In genomic region chr7:4861673-4862072, GRCh38 we compare ENCODE assay signal across 11 cellular contexts. TPM values are rescaled to one million over a fixed set of nuclear protein-coding genes. Genes with fewer than 3 reads are reported as not detected.
A peak's percentile ranks its signal among the peaks of the same experiment; 100 is the strongest.
DNase-seq lines count a peak whose midpoint lies in the region; ATAC-seq and TF ChIP-seq lines count a peak whose summit lies in the region.
"Had no signal": no experiment of that assay in that cellular context is flagged by ENCODE, and none has a peak within 500 bp of the region (broad histone marks: within the 10 kb centered on the region; RNA-seq: fewer than 3 reads in every experiment).

Gene PAPOLB (minus strand): TSS chr7:4862030. CDS start chr7:4861810, 220 bp downstream.

- H3K27ac ChIP-seq in coronary artery, result no peak within 1 kb of the TSS
- no peak within 1 kb of the TSS for H3K27ac ChIP-seq in transverse colon
- H3K27ac ChIP-seq: A549 had no signal

- H3K9me3 ChIP-seq in mononuclear cell (ENCODE audit: low read depth, low read length), result no peaks in the 10 kb centered on the region
- no peaks in the 10 kb centered on the region for H3K9me3 ChIP-seq in transverse colon
- H3K9me3 ChIP-seq: A549 had no signal

- H3K4me1 ChIP-seq in mononuclear cell (ENCODE audit: insufficient read depth, low read length) (no peaks in the 10 kb centered on the region), transverse colon (no peaks in the 10 kb centered on the region)
- H3K4me1 ChIP-seq: A549 had no signal

- intact Hi-C loops in activated CD4-positive, alpha-beta memory T cell treated with anti-CD3 and anti-CD28 coated beads for 36 hours (cut with micrococcal nuclease), result no loop called here
- intact Hi-C loops in transverse colon (cut with DNase I; ENCODE audit: low total_unique reads), result no loop called here

- H3K27me3 ChIP-seq in mononuclear cell (ENCODE audit: insufficient read depth, low read length), result peaks cover 44% of the 10 kb centered on the region
- peaks cover 21% of the 10 kb centered on the region for H3K27me3 ChIP-seq in transverse colon

- CTCF ChIA-PET in activated CD4-positive, alpha-beta memory T cell treated with anti-CD3 and anti-CD28 coated beads for 36 hours (lab: Charles Lee), result interaction anchor here (1.0 kb wide), 1 partner anchor 22 kb away, joined by 3 read pairs; the partner anchor contains the start of gene RADIL
- CTCF ChIA-PET in activated CD4-positive, alpha-beta memory T cell treated with anti-CD3 and anti-CD28 coated beads, Interleukin-2, amount 10 ng/mL, durations not matched to agents 7 days and 5 days (lab: Charles Lee), result no interaction called here

- H3K9me3 Mint-ChIP-seq in activated CD4-positive, alpha-beta memory T cell treated with anti-CD3 and anti-CD28 coated beads for 36 hours, result no peaks in the 10 kb centered on the region
- H3K9me3 Mint-ChIP-seq in activated CD4-positive, alpha-beta memory T cell treated with anti-CD3 and anti-CD28 coated beads, Interleukin-2, amount 10 ng/mL, durations not matched to agents 7 days and 5 days, result peaks cover 9% of the 10 kb centered on the region

- DNase-seq in activated CD4-positive, alpha-beta memory T cell treated with anti-CD3 and anti-CD28 coated beads for 36 hours, result no peak
- DNase-seq in activated CD4-positive, alpha-beta memory T cell treated with anti-CD3 and anti-CD28 coated beads, Interleukin-2, amount 10 ng/mL, durations not matched to agents 7 days and 5 days, result no peak
- peak; percentile 50 for DNase-seq in coronary artery (ENCODE audit: low spot score)
- no peak for DNase-seq in transverse colon
- DNase-seq in amniotic stem cell (lab: John Stamatoyannopoulos, UW), result no peak
- no peak for DNase-seq in NCI-H82 treated with DMSO at 0.1 percent for 48 hours (lab: John Stamatoyannopoulos, UW; ENCODE audit: unreplicated experiment)
- DNase-seq: foreskin melanocyte had no signal

- no peak within 1 kb of the TSS for H3K27ac Mint-ChIP-seq in activated CD4-positive, alpha-beta memory T cell treated with anti-CD3 and anti-CD28 coated beads for 36 hours
- no peak within 1 kb of the TSS for H3K27ac Mint-ChIP-seq in activated CD4-positive, alpha-beta memory T cell treated with anti-CD3 and anti-CD28 coated beads, Interleukin-2, amount 10 ng/mL, durations not matched to agents 7 days and 5 days

- no peaks in the 10 kb centered on the region for H3K4me1 Mint-ChIP-seq in activated CD4-positive, alpha-beta memory T cell treated with anti-CD3 and anti-CD28 coated beads for 36 hours (ENCODE audit: low read depth)
- H3K4me1 Mint-ChIP-seq in activated CD4-positive, alpha-beta memory T cell treated with anti-CD3 and anti-CD28 coated beads, Interleukin-2, amount 10 ng/mL, durations not matched to agents 7 days and 5 days, result no peaks in the 10 kb centered on the region

- H3K4me3 ChIP-seq in coronary artery (peak within 1 kb of the TSS; percentile 65), mononuclear cell (ENCODE audit: low read length) (peak within 1 kb of the TSS; percentile 8), transverse colon (peak within 1 kb of the TSS in 3 of 4 donors; percentile 14 to 40 (median 23))
- H3K4me3 ChIP-seq: A549 had no signal

- TF ChIP-seq POLR2A in transverse colon (IDR thresholded peaks at IDR 0.05), result no peak

- no peak for TF ChIP-seq CTCF in coronary artery (IDR thresholded peaks at IDR 0.05)
- no peak for TF ChIP-seq CTCF in transverse colon (IDR thresholded peaks at IDR 0.05)

- POLR2A ChIA-PET in activated CD4-positive, alpha-beta memory T cell treated with anti-CD3 and anti-CD28 coated beads for 36 hours (lab: Charles Lee), result no interaction called here
- POLR2A ChIA-PET in activated CD4-positive, alpha-beta memory T cell treated with anti-CD3 and anti-CD28 coated beads, Interleukin-2, amount 10 ng/mL, durations not matched to agents 7 days and 5 days (lab: Charles Lee), result no interaction called here

- WGBS in transverse colon (ENCODE audit: low coverage in 1 of 2), 2 donors, result 47% methylated on average over 45 of the region's 46 CpGs; no CpG with 5 or more reads in 1 of the 2 donors

- H3K4me3 Mint-ChIP-seq in activated CD4-positive, alpha-beta memory T cell treated with anti-CD3 and anti-CD28 coated beads for 36 hours, result peak within 1 kb of the TSS; percentile 14
- H3K4me3 Mint-ChIP-seq in activated CD4-positive, alpha-beta memory T cell treated with anti-CD3 and anti-CD28 coated beads, Interleukin-2, amount 10 ng/mL, durations not matched to agents 7 days and 5 days, result no peak within 1 kb of the TSS

- H3K36me3 ChIP-seq in transverse colon, result no peaks in the 10 kb centered on the region

- H3K27me3 Mint-ChIP-seq in activated CD4-positive, alpha-beta memory T cell treated with anti-CD3 and anti-CD28 coated beads for 36 hours, result peaks cover 56% of the 10 kb centered on the region
- H3K27me3 Mint-ChIP-seq in activated CD4-positive, alpha-beta memory T cell treated with anti-CD3 and anti-CD28 coated beads, Interleukin-2, amount 10 ng/mL, durations not matched to agents 7 days and 5 days, result peaks cover 69% of the 10 kb centered on the region

- no peak for ATAC-seq in esophagus mucosa
- ATAC-seq: A549, Panc1 had no signal

- H3K36me3 Mint-ChIP-seq in activated CD4-positive, alpha-beta memory T cell treated with anti-CD3 and anti-CD28 coated beads for 36 hours, result peaks cover 3% of the 10 kb centered on the region
- no peaks in the 10 kb centered on the region for H3K36me3 Mint-ChIP-seq in activated CD4-positive, alpha-beta memory T cell treated with anti-CD3 and anti-CD28 coated beads, Interleukin-2, amount 10 ng/mL, durations not matched to agents 7 days and 5 days (ENCODE audit: low read depth)

- in situ Hi-C loops in transverse colon (cut with MboI; ENCODE audit: low pct_ligation_motif_present in 1 of 4, low pct_unique_long_range_greater_than_20kb in 1 of 4, low sequenced_read_pairs in 3 of 4), result no loop called here

- TF ChIP-seq EP300 in transverse colon (IDR thresholded peaks at IDR 0.05; ENCODE audit: low read depth), result no peak

RNA-seq across cellular contexts. Expression of gene PAPOLB, which starts in this region (rescaled TPM):
- total RNA-seq in activated CD4-positive, alpha-beta memory T cell treated with anti-CD3 and anti-CD28 coated beads for 36 hours, result not detected
- not detected for total RNA-seq in activated CD4-positive, alpha-beta memory T cell treated with anti-CD3 and anti-CD28 coated beads, Interleukin-2, amount 10 ng/mL, durations not matched to agents 7 days and 5 days
- not detected for total RNA-seq in mononuclear cell
- total RNA-seq in transverse colon, result under 1 TPM in 2 of 4 donors, not detected in 2; 0.16 to 0.60 TPM
- not detected for total RNA-seq in esophagus mucosa

Comparison
In these comparisons a context has a peak if more than half of its experiments do, and no peak if none do; other contexts are left out.
1. H3K4me3 ChIP-seq: peak in every context shown above with its lines; median percentile 65 in coronary artery; 23 in transverse colon; 8 in mononuclear cell.